In genomic region chrX:55116589-55116988, GRCh38 we compare ENCODE assay signal across 18 cellular contexts. TPM values are rescaled to one million over a fixed set of nuclear protein-coding genes. Genes with fewer than 3 reads are reported as not detected.
"Had no signal": no experiment of that assay in that cellular context is flagged by ENCODE, and none has a peak within 500 bp of the region (broad histone marks: within the 10 kb centered on the region; RNA-seq: fewer than 3 reads in every experiment).

No MANE protein-coding gene starts in this region.

RNA-seq across cellular contexts. Expression of gene PAGE2, which starts 27.8 kb away (rescaled TPM):
- total RNA-seq: dermis blood vessel endothelial cell; esophagus mucosa; foreskin keratinocyte; gastroesophageal sphincter; heart left ventricle; left colon; left ventricle myocardium superior; lower lobe of right lung; mesenteric fat pad; mucosa of descending colon; natural killer cell treated with Interleukin-12 subunit alpha and Interleukin-12 subunit beta and Interleukin-15 and Interleukin-18, amount 100 ng/mL, for 72 hours; occipital lobe; ovary; pulmonary artery endothelial cell; thoracic aorta; tibial nerve; upper lobe of right lung; uterus had no signal
- polyA plus RNA-seq: foreskin keratinocyte, heart left ventricle, ovary had no signal

RNA-seq across cellular contexts. Expression of gene PAGE2B, which starts 41.8 kb away (rescaled TPM):
- total RNA-seq: dermis blood vessel endothelial cell; esophagus mucosa; foreskin keratinocyte; gastroesophageal sphincter; heart left ventricle; left colon; left ventricle myocardium superior; lower lobe of right lung; mesenteric fat pad; mucosa of descending colon; natural killer cell treated with Interleukin-12 subunit alpha and Interleukin-12 subunit beta and Interleukin-15 and Interleukin-18, amount 100 ng/mL, for 72 hours; occipital lobe; pulmonary artery endothelial cell; thoracic aorta; tibial nerve; upper lobe of right lung; uterus had no signal
- polyA plus RNA-seq: foreskin keratinocyte, heart left ventricle, ovary had no signal
